22 cellular contexts compared by ENCODE assay signal in genomic region chr13:46495066-46495465, GRCh38.
"Had no signal": no experiment of that assay in that cellular context is flagged by ENCODE, and none has a peak within 500 bp of the region (broad histone marks: within the 10 kb centered on the region; RNA-seq: fewer than 3 reads in every experiment).

No MANE protein-coding gene starts in this region.

- H3K27me3 ChIP-seq: esophagus muscularis mucosa, sigmoid colon, stomach, tibial nerve, upper lobe of right lung, uterus had no signal

- ATAC-seq: foreskin keratinocyte; naive thymus-derived CD8-positive, alpha-beta T cell; right cardiac atrium; stimulated activated effector memory CD8-positive, alpha-beta T cell treated with anti-CD3 and anti-CD28 coated beads, Interleukin-12 subunit alpha, Interleukin-12 subunit beta, amount 100 ng/mL, for 72 hours; upper lobe of right lung had no signal

- H3K36me3 ChIP-seq: esophagus muscularis mucosa, prostate gland, sigmoid colon, stomach, tibial nerve, upper lobe of right lung, uterus had no signal

- H3K4me3 ChIP-seq: coronary artery, esophagus muscularis mucosa, lung, prostate gland, sigmoid colon, stomach, tibial nerve, upper lobe of right lung, uterus had no signal

- H3K9me3 ChIP-seq: esophagus muscularis mucosa, prostate gland, sigmoid colon, stomach, tibial nerve, upper lobe of right lung, uterus had no signal

- H3K4me1 ChIP-seq: foreskin keratinocyte, prostate gland, sigmoid colon, upper lobe of right lung, uterus had no signal

- FAIRE-seq: endothelial cell of umbilical vein, kidney had no signal

- H3K27ac ChIP-seq: coronary artery, esophagus muscularis mucosa, foreskin keratinocyte, sigmoid colon, stomach, upper lobe of right lung, uterus had no signal

- DNase-seq: dermis blood vessel endothelial cell; effector memory CD4-positive, alpha-beta T cell; foreskin keratinocyte; kidney; naive thymus-derived CD8-positive, alpha-beta T cell; nephron progenitor cell; nucleus accumbens; right cardiac atrium; sigmoid colon; stimulated activated CD4-positive, alpha-beta T cell treated with anti-CD3 and anti-CD28 coated beads, Interleukin-2, amount 100 ng/mL, for 24 hours; stimulated activated CD4-positive, alpha-beta T cell treated with anti-CD3 and anti-CD28 coated beads, Interleukin-4, amount 100 ng/mL, for 24 hours; stimulated activated naive CD4-positive, alpha-beta T cell treated with Interleukin-2 at 50 U/mL for 16 hours; stomach; upper lobe of right lung; uterus had no signal
